ENCODE assay signal across 9 cellular contexts in the genomic region with DNA sequence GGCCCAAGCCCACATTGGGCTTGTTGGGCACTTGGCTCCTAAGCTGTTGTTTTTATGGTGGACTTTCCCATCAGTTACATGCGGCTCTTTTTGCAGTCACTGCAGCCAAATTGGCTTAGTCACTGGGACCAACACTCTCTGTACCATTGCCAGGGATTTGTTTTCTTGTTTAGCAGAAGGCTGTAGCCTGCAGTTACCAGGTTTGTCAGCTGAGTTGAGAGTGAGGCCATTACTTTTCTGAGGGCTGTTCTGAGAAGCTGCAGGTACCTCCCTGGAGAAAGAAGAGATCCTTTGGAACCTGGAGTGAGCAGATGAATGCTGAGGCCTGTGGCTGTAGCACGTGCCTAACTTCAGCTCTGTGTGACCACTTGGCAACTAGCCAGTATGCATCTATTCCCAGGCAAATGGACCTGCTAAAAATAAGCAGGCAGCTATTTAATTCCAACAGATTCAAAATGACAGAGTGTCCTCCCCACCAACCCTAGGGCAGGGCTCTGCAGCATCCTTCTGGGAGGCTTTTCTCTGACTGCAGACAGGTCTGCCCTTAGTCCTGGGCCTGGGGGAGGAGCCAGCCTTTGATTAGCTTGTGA. TPM values are rescaled to one million over a fixed set of nuclear protein-coding genes. Genes with fewer than 3 reads are reported as not detected.
A peak's percentile ranks its signal among the peaks of the same experiment; 100 is the strongest.
DNase-seq lines count a peak whose midpoint lies in the region; ATAC-seq and TF ChIP-seq lines count a peak whose summit lies in the region.
"Had no signal": no experiment of that assay in that cellular context is flagged by ENCODE, and none has a peak within 500 bp of the region (broad histone marks: within the 10 kb centered on the region; RNA-seq: fewer than 3 reads in every experiment).

No MANE protein-coding gene starts in this region.

- H3K4me3 Mint-ChIP-seq in HFFc6: no peak overlapping the region

- no peaks in the 10 kb centered on the region; the same call in none of the 2 replicates for H3K27me3 Mint-ChIP-seq in HFFc6 (ENCODE audit: insufficient read depth)

- TF ChIP-seq CTCF in HFFc6 (IDR thresholded peaks at IDR 0.05) (no peak), heart left ventricle (IDR thresholded peaks at IDR 0.05) (no peak)

- ATAC-seq in heart left ventricle: peak; percentile 68 to 78 (median 74)
- ATAC-seq in HG02763 (IDR thresholded peaks at IDR 0.05; ENCODE audit: unreplicated experiment): no peak
- ATAC-seq in GM18502 (IDR thresholded peaks at IDR 0.05; ENCODE audit: poor library complexity, unreplicated experiment): no peak

- H3K36me3 ChIP-seq in adipocyte (ENCODE audit: control insufficient read depth, insufficient read depth, low read length, severe bottlenecking) (no peaks in the 10 kb centered on the region), heart left ventricle (no peaks in the 10 kb centered on the region), stomach smooth muscle (ENCODE audit: control insufficient read depth in 2 of 2, insufficient read depth in 2 of 2, low read length in 2 of 2) (no peaks in the 10 kb centered on the region)

- H3K27me3 ChIP-seq in adipocyte (replicated peaks; ENCODE audit: control insufficient read depth, insufficient read depth, low read length): no peaks in the 10 kb centered on the region
- no peaks in the 10 kb centered on the region for H3K27me3 ChIP-seq in heart left ventricle
- H3K27me3 ChIP-seq in stomach smooth muscle (ENCODE audit: control insufficient read depth in 1 of 2, insufficient read depth in 2 of 2, low read length in 2 of 2): no peaks in the 10 kb centered on the region

- intact Hi-C loops in heart left ventricle (cut with DNase I): no loop called here

- peaks cover 17% of the 10 kb centered on the region for H3K4me1 ChIP-seq in adipocyte (ENCODE audit: control insufficient read depth, insufficient read depth, low read length)
- peaks cover 0 to 91% (median 60%) of the 10 kb centered on the region in 12 donors for H3K4me1 ChIP-seq in heart left ventricle
- peaks cover 65% of the 10 kb centered on the region for H3K4me1 ChIP-seq in stomach smooth muscle (ENCODE audit: control insufficient read depth, insufficient read depth, low read length)

- H3K27ac Mint-ChIP-seq in HFFc6: peak overlapping the region; percentile 81

- peak; percentile 87 for DNase-seq in HFFc6
- DNase-seq in adipocyte (ENCODE audit: low read depth): peak; percentile 53
- peak in 4 of 5 donors; percentile 52 to 76 (median 66) for DNase-seq in heart left ventricle
- no peak for DNase-seq in GF-D8 (lab: John Stamatoyannopoulos, UW)
- no peak for DNase-seq in activated CD4-positive, alpha-beta T cell treated with anti-CD3 and anti-CD28 coated beads, Interleukin-2, amount 50 U/mL, for 48 hours
- DNase-seq: effector CD4-positive, alpha-beta T cell had no signal

- H3K4me3 ChIP-seq in adipocyte (ENCODE audit: low read length) (no peak overlapping the region), heart left ventricle (no peak overlapping the region), stomach smooth muscle (ENCODE audit: low read length in 2 of 2) (peak overlapping the region in 1 of 2 donors; percentile 35)

- H3K9me3 Mint-ChIP-seq in HFFc6: no peaks in the 10 kb centered on the region

- H3K9ac ChIP-seq in adipocyte (ENCODE audit: low read length) (no peak overlapping the region), stomach smooth muscle (ENCODE audit: low read length in 2 of 2) (peak overlapping the region in 1 of 2 donors; percentile 40)

- no peaks in the 10 kb centered on the region for H3K36me3 Mint-ChIP-seq in HFFc6 (ENCODE audit: low read depth)

- 0 to 20% (median 13%) methylated on average over 1 to 2 of the region's 2 CpGs for WGBS in heart left ventricle, 4 donors

- H3K27ac ChIP-seq in heart left ventricle: peak overlapping the region; percentile 62 to 98 (median 86)
- peak overlapping the region; percentile 76 for H3K27ac ChIP-seq in stomach smooth muscle (ENCODE audit: low read length)

- TF ChIP-seq POLR2A in heart left ventricle (IDR thresholded peaks at IDR 0.05): no peak

- H3K4me1 Mint-ChIP-seq in HFFc6 (ENCODE audit: low read depth): peaks cover 17% of the 10 kb centered on the region

- H3K9me3 ChIP-seq in adipocyte (ENCODE audit: control insufficient read depth, low read length) (no peaks in the 10 kb centered on the region), heart left ventricle (no peaks in the 10 kb centered on the region), stomach smooth muscle (ENCODE audit: control insufficient read depth in 2 of 2, low read length in 2 of 2) (no peaks in the 10 kb centered on the region)

RNA-seq across cellular contexts. Expression of gene AKAP1, which starts 12.9 kb away (rescaled TPM):
- total RNA-seq in HFFc6 (2021; fragmentation: NEBNext Ultra II Directional; extraction: Animal tissue kit (Norgen Biotek cat#: 25700)): 10 to 100 TPM in 5 of 6 experiments, 1 to 10 TPM in 1; 9.7 to 12.6 (median 10.7) TPM
- 100 to 1,000 TPM in 8 of 9 donors, 10 to 100 TPM in 1; 77.4 to 240 (median 133) TPM for total RNA-seq in heart left ventricle
- polyA plus RNA-seq in heart left ventricle: 10 to 100 TPM; 55.8 to 63.4 TPM

Comparison
In these comparisons a context has a peak if more than half of its experiments do, and no peak if none do; other contexts are left out.
1. DNase-seq: peak in HFFc6 (single experiment), adipocyte (single experiment) and heart left ventricle (4 of 5); none in GF-D8 (single experiment) and activated CD4-positive, alpha-beta T cell treated with anti-CD3 and anti-CD28 coated beads, Interleukin-2, amount 50 U/mL, for 48 hours (0 of 2).
2. ATAC-seq: peak in heart left ventricle (4 of 4); none in HG02763 (single experiment) and GM18502 (single experiment).
3. RNA of gene AKAP1, which starts 12.9 kb away (total RNA-seq): 77.4 to 240 TPM in heart left ventricle; 9.7 to 12.6 TPM in HFFc6; every median in the first group is over 4 times any median in the second.